Comparison of ENCODE assay signal across 11 cellular contexts in genomic region chr2:3805120-3805519, GRCh38.
DNase-seq lines count a peak whose midpoint lies in the region; ATAC-seq and TF ChIP-seq lines count a peak whose summit lies in the region.
"Had no signal": no experiment of that assay in that cellular context is flagged by ENCODE, and none has a peak within 500 bp of the region (broad histone marks: within the 10 kb centered on the region; RNA-seq: fewer than 3 reads in every experiment).

No MANE protein-coding gene starts in this region.

- in situ Hi-C loops in SK-MEL-5 (cut with HindIII; ENCODE audit: low pct_unique_long_range_greater_than_20kb, low sequenced_read_pairs) = no loop called here

- intact Hi-C loops in Calu3 (cut with micrococcal nuclease; ENCODE audit: unreplicated experiment) = loop anchor here (2.0 kb wide), 1 partner anchor 76 kb away; no protein-coding TSS in a partner anchor

- no peak overlapping the region for H3K27ac Mint-ChIP-seq in Calu3 (ENCODE audit: unreplicated experiment)
- H3K27ac Mint-ChIP-seq: activated B cell treated with CpG ODN at 0.5 μM for 24 hours had no signal

- peaks cover 9% of the 10 kb centered on the region for H3K27me3 Mint-ChIP-seq in Calu3 (ENCODE audit: unreplicated experiment)
- H3K27me3 Mint-ChIP-seq: activated B cell treated with CpG ODN at 0.5 μM for 24 hours had no signal

- H3K4me3 Mint-ChIP-seq in Calu3 (ENCODE audit: low read depth, unreplicated experiment) = no peak overlapping the region
- H3K4me3 Mint-ChIP-seq: activated B cell treated with CpG ODN at 0.5 μM for 24 hours had no signal

- peaks cover 6% of the 10 kb centered on the region for H3K9me3 Mint-ChIP-seq in Calu3 (ENCODE audit: low read depth, unreplicated experiment)
- H3K9me3 Mint-ChIP-seq: activated B cell treated with CpG ODN at 0.5 μM for 24 hours had no signal

- CTCF ChIA-PET in Calu3 (lab: Charles Lee) (interaction anchor here (1.0 to 1.5 kb wide), 4 partner anchors 24 to 113 kb away, joined by 4 to 11 read pairs (median 5); no protein-coding TSS in a partner anchor), HEK293T (lab: Yijun Ruan, JAX) (interaction anchor here (0.7 to 1.2 kb wide), 5 partner anchors 10 to 77 kb away, joined by 3 to 8 read pairs (median 4); no protein-coding TSS in a partner anchor)

- no TSS peak for BruUV-seq in Calu3 (replicated peaks; lab: Mats Ljungman, UMichigan)

- DNase-seq in Calu3 (peak; percentile 67), HEK293T (ENCODE audit: extremely low spot score) (peak; percentile 56), SK-MEL-5 (ENCODE audit: low read depth, low spot score) (peak; percentile 75), left kidney (ENCODE audit: low read depth, low spot score) (peak; percentile 71), NCI-H2227 (lab: John Stamatoyannopoulos, UW; ENCODE audit: unreplicated experiment) (no peak)
- DNase-seq in activated naive CD4-positive, alpha-beta T cell treated with Interleukin-2 at 50 U/mL for 16 hours = no peak
- DNase-seq: activated B cell treated with CpG ODN at 0.5 μM for 24 hours, NCI-H187 had no signal

- no peaks in the 10 kb centered on the region for H3K4me1 Mint-ChIP-seq in Calu3 (ENCODE audit: low read depth, unreplicated experiment)
- H3K4me1 Mint-ChIP-seq: activated B cell treated with CpG ODN at 0.5 μM for 24 hours had no signal

- POLR2A ChIA-PET in HEK293T (lab: Yijun Ruan, JAX) = no interaction called here

- no peaks in the 10 kb centered on the region for H3K36me3 Mint-ChIP-seq in Calu3 (ENCODE audit: insufficient read depth, unreplicated experiment)

- TF ChIP-seq CTCF in Calu3 (IDR thresholded peaks at IDR 0.05; ENCODE audit: unreplicated experiment) = no peak

- ATAC-seq in GM18520 (IDR thresholded peaks at IDR 0.05; ENCODE audit: unreplicated experiment) (no peak), HG03571 (IDR thresholded peaks at IDR 0.05; ENCODE audit: unreplicated experiment) (no peak)
- ATAC-seq: body of pancreas had no signal

TF ChIP-seq in HEK293T, 16 proteins besides CTCF, POLR2A, EP300 and RAD21:
- peak; percentile 72 for TF ChIP-seq PKNOX1 (IDR thresholded peaks at IDR 0.05)
- no peak for TF ChIP-seq BHLHE40 (IDR thresholded peaks at IDR 0.05; ENCODE audit: borderline replicate concordance)

Comparison
In these comparisons a context has a peak if more than half of its experiments do, and no peak if none do; other contexts are left out.
1. DNase-seq: peak in Calu3 (single experiment), HEK293T (single experiment), SK-MEL-5 (single experiment) and left kidney (single experiment); none in NCI-H2227 (single experiment) and activated naive CD4-positive, alpha-beta T cell treated with Interleukin-2 at 50 U/mL for 16 hours (single experiment).